In the genomic region with DNA sequence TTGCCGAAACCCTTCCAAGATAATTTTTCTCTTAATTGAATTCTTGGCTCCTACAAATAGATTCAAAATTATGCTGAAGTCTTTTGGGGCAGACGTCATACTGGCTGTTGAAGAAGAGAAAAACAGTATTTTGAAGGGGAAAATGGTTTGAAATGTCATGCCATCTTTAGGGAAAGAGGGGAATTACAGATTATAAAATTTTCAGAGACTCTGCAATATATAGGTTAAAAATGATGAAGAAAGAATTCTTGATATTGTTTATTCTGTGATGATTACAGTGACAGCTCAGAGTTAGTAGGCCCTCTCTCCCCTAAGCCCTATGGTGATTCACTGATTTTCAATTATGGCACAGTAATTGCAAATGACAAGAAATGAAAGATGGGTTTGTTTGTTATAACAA, we compare ENCODE assay signal across 16 cellular contexts.
A peak's percentile ranks its signal among the peaks of the same experiment; 100 is the strongest.
DNase-seq lines count a peak whose midpoint lies in the region; ATAC-seq and TF ChIP-seq lines count a peak whose summit lies in the region.
"Had no signal": no experiment of that assay in that cellular context is flagged by ENCODE, and none has a peak within 500 bp of the region (broad histone marks: within the 10 kb centered on the region; RNA-seq: fewer than 3 reads in every experiment).

No MANE protein-coding gene starts in this region.

- H3K27ac ChIP-seq in A673 (ENCODE audit: low read depth, low read length, poor library complexity, severe bottlenecking) = no peak overlapping the region
- H3K27ac ChIP-seq in adrenal gland = no peak overlapping the region
- H3K27ac ChIP-seq in hepatocyte = no peak overlapping the region

- no peaks in the 10 kb centered on the region for H3K79me2 ChIP-seq in hepatocyte

- H3K9me2 ChIP-seq in hepatocyte (replicated peaks; ENCODE audit: insufficient read depth) = no peaks in the 10 kb centered on the region

- H3K27ac Mint-ChIP-seq in activated CD8-positive, alpha-beta T cell treated with anti-CD3 and anti-CD28 coated beads, Interleukin-2, amount 10 ng/mL, durations not matched to agents 7 days and 5 days = no peak overlapping the region
- H3K27ac Mint-ChIP-seq: activated naive CD8-positive, alpha-beta T cell treated with anti-CD3 and anti-CD28 coated beads, Interleukin-2, amount 10 ng/mL, durations not matched to agents 7 days and 5 days; CD8-positive, alpha-beta T cell had no signal

- no peak overlapping the region for H2AFZ ChIP-seq in hepatocyte

- H3K27me3 ChIP-seq in A673 (replicated peaks; ENCODE audit: insufficient read depth, low read depth, low read length, poor library complexity) (no peaks in the 10 kb centered on the region), adrenal gland (no peaks in the 10 kb centered on the region), hepatocyte (no peaks in the 10 kb centered on the region)
- H3K27me3 ChIP-seq: uterus had no signal

- H3K27me3 Mint-ChIP-seq in activated CD8-positive, alpha-beta T cell treated with anti-CD3 and anti-CD28 coated beads, Interleukin-2, amount 10 ng/mL, durations not matched to agents 7 days and 5 days (ENCODE audit: low read depth) = peaks cover 12% of the 10 kb centered on the region

- BruUV-seq in A673 (replicated peaks; lab: Mats Ljungman, UMichigan) = no TSS peak

- no peak for ATAC-seq in HG03521 (IDR thresholded peaks at IDR 0.05; ENCODE audit: unreplicated experiment)
- no peak for ATAC-seq in activated CD8-positive, alpha-beta T cell treated with anti-CD3 and anti-CD28 coated beads, Interleukin-2, amount 10 ng/mL, durations not matched to agents 7 days and 5 days
- no peak for ATAC-seq in omental fat pad (ENCODE audit: low FRiP score)
- ATAC-seq: CD8-positive, alpha-beta T cell had no signal

- peak; percentile 39 for DNase-seq in A673 (ENCODE audit: low spot score)
- DNase-seq in HCEC 1CT = peak; percentile 1
- DNase-seq in adrenal gland = no peak
- no peak for DNase-seq in hepatocyte (ENCODE audit: low spot score)
- no peak for DNase-seq in activated CD8-positive, alpha-beta T cell treated with anti-CD3 and anti-CD28 coated beads, Interleukin-2, amount 10 ng/mL, durations not matched to agents 7 days and 5 days
- DNase-seq in stimulated activated CD4-positive, alpha-beta T cell treated with anti-CD3 and anti-CD28 coated beads, Interleukin-2, amount 100 ng/mL, for 24 hours = no peak
- no peak for DNase-seq in omental fat pad (ENCODE audit: low spot score)
- DNase-seq: activated CD4-positive, alpha-beta T cell treated with anti-CD3 and anti-CD28 coated beads, Interleukin-2, amount 50 U/mL, for 48 hours; activated naive CD8-positive, alpha-beta T cell treated with anti-CD3 and anti-CD28 coated beads, Interleukin-2, amount 10 ng/mL, durations not matched to agents 7 days and 5 days; CD8-positive, alpha-beta T cell; kidney glomerular epithelial cell; NCI-H2171 treated with DMSO at 0.1 percent for 48 hours; posterior cingulate gyrus; SW 1271; uterus had no signal

- 49 to 68% (median 61%) methylated on average over 2 of the region's 2 CpGs for WGBS in adrenal gland, 4 donors
- WGBS in hepatocyte (ENCODE audit: low lambda C conversion rate, missing lambda C conversion rate) = 65% methylated on average over 2 of the region's 2 CpGs

- no peaks in the 10 kb centered on the region for H4K20me1 ChIP-seq in hepatocyte (ENCODE audit: insufficient read depth, poor library complexity, severe bottlenecking)

- no peak overlapping the region for H3K4me2 ChIP-seq in hepatocyte

- no peaks in the 10 kb centered on the region for H3K9me3 ChIP-seq in A673 (ENCODE audit: low read depth, low read length, poor library complexity, severe bottlenecking)
- H3K9me3 ChIP-seq in adrenal gland (replicated peaks in 1 of 3) = no peaks in the 10 kb centered on the region
- no peaks in the 10 kb centered on the region for H3K9me3 ChIP-seq in hepatocyte (ENCODE audit: low read depth)
- H3K9me3 ChIP-seq: uterus had no signal

- no peaks in the 10 kb centered on the region for H3K4me1 Mint-ChIP-seq in activated CD8-positive, alpha-beta T cell treated with anti-CD3 and anti-CD28 coated beads, Interleukin-2, amount 10 ng/mL, durations not matched to agents 7 days and 5 days (ENCODE audit: low read depth)
- H3K4me1 Mint-ChIP-seq: activated naive CD8-positive, alpha-beta T cell treated with anti-CD3 and anti-CD28 coated beads, Interleukin-2, amount 10 ng/mL, durations not matched to agents 7 days and 5 days had no signal

- POLR2A ChIA-PET in A673 (lab: Charles Lee; ENCODE audit: low non-redundant PET) = no interaction called here
- POLR2A ChIA-PET in activated CD8-positive, alpha-beta T cell treated with anti-CD3 and anti-CD28 coated beads, Interleukin-2, amount 10 ng/mL, durations not matched to agents 7 days and 5 days (lab: Charles Lee) = no interaction called here

- no peak for TF ChIP-seq POLR2A in adrenal gland (IDR thresholded peaks at IDR 0.05)

- H3K4me3 ChIP-seq in A673 (ENCODE audit: low read depth, low read length, poor library complexity, severe bottlenecking) = no peak overlapping the region
- no peak overlapping the region for H3K4me3 ChIP-seq in adrenal gland
- H3K4me3 ChIP-seq in hepatocyte = no peak overlapping the region
- H3K4me3 ChIP-seq: uterus had no signal

- intact Hi-C loops in A673 (cut with micrococcal nuclease; ENCODE audit: unreplicated experiment) = loop anchor here (5.0 kb wide), 1 partner anchor 120 kb away; no protein-coding TSS in a partner anchor
- intact Hi-C loops in adrenal gland (cut with DNase I) = loop anchor here in 1 of 2 donors (5.0 kb wide), 1 partner anchor 120 kb away; no protein-coding TSS in a partner anchor

- no peak overlapping the region for H3K4me3 Mint-ChIP-seq in activated CD8-positive, alpha-beta T cell treated with anti-CD3 and anti-CD28 coated beads, Interleukin-2, amount 10 ng/mL, durations not matched to agents 7 days and 5 days
- H3K4me3 Mint-ChIP-seq: activated naive CD8-positive, alpha-beta T cell treated with anti-CD3 and anti-CD28 coated beads, Interleukin-2, amount 10 ng/mL, durations not matched to agents 7 days and 5 days; CD8-positive, alpha-beta T cell had no signal

- CTCF ChIA-PET in A673 (lab: Charles Lee) = no interaction called here
- CTCF ChIA-PET in activated CD8-positive, alpha-beta T cell treated with anti-CD3 and anti-CD28 coated beads, Interleukin-2, amount 10 ng/mL, durations not matched to agents 7 days and 5 days (lab: Charles Lee) = no interaction called here

- peaks cover 16% of the 10 kb centered on the region for H3K4me1 ChIP-seq in A673 (ENCODE audit: insufficient read depth, low read length, poor library complexity, severe bottlenecking)
- H3K4me1 ChIP-seq in adrenal gland (replicated peaks in 1 of 2) = no peaks in the 10 kb centered on the region
- H3K4me1 ChIP-seq in hepatocyte (ENCODE audit: insufficient read depth) = peaks cover 6% of the 10 kb centered on the region

- no peaks in the 10 kb centered on the region for H3K36me3 Mint-ChIP-seq in activated CD8-positive, alpha-beta T cell treated with anti-CD3 and anti-CD28 coated beads, Interleukin-2, amount 10 ng/mL, durations not matched to agents 7 days and 5 days (ENCODE audit: low read depth)
- H3K36me3 Mint-ChIP-seq: activated naive CD8-positive, alpha-beta T cell treated with anti-CD3 and anti-CD28 coated beads, Interleukin-2, amount 10 ng/mL, durations not matched to agents 7 days and 5 days; CD8-positive, alpha-beta T cell had no signal

- H3K36me3 ChIP-seq in A673 (ENCODE audit: insufficient read depth, low read length, poor library complexity, severe bottlenecking) (no peaks in the 10 kb centered on the region), adrenal gland (replicated peaks in 1 of 2) (no peaks in the 10 kb centered on the region), hepatocyte (replicated peaks; ENCODE audit: insufficient read depth, low read depth) (no peaks in the 10 kb centered on the region)
- H3K36me3 ChIP-seq: uterus had no signal

- TF ChIP-seq CTCF in A673 (conservative IDR thresholded peaks at IDR 0.05; ENCODE audit: low read depth, low read length) = peak; percentile 52
- TF ChIP-seq CTCF in adrenal gland (IDR thresholded peaks at IDR 0.05) = peak in 4 of 6 experiments; percentile 20 to 38 (median 32)
- peak; percentile 40 for TF ChIP-seq CTCF in hepatocyte (IDR thresholded peaks at IDR 0.05; ENCODE audit: poor library complexity)
- TF ChIP-seq CTCF in omental fat pad (IDR thresholded peaks at IDR 0.05) = no peak

- no peaks in the 10 kb centered on the region for H3K9me3 Mint-ChIP-seq in activated CD8-positive, alpha-beta T cell treated with anti-CD3 and anti-CD28 coated beads, Interleukin-2, amount 10 ng/mL, durations not matched to agents 7 days and 5 days (ENCODE audit: insufficient read depth)
- H3K9me3 Mint-ChIP-seq: activated naive CD8-positive, alpha-beta T cell treated with anti-CD3 and anti-CD28 coated beads, Interleukin-2, amount 10 ng/mL, durations not matched to agents 7 days and 5 days; CD8-positive, alpha-beta T cell had no signal

Comparison
In these comparisons a context has a peak if more than half of its experiments do, and no peak if none do; other contexts are left out.
1. DNase-seq: peak in A673 (single experiment) and HCEC 1CT (single experiment); none in adrenal gland (0 of 7), hepatocyte (single experiment), activated CD8-positive, alpha-beta T cell treated with anti-CD3 and anti-CD28 coated beads, Interleukin-2, amount 10 ng/mL, durations not matched to agents 7 days and 5 days (single experiment), stimulated activated CD4-positive, alpha-beta T cell treated with anti-CD3 and anti-CD28 coated beads, Interleukin-2, amount 100 ng/mL, for 24 hours (0 of 2) and omental fat pad (single experiment).
2. CTCF ChIP-seq: peak in A673 (single experiment), adrenal gland (4 of 6) and hepatocyte (single experiment); none in omental fat pad (0 of 3).